Comparison of ENCODE assay signal across 9 cellular contexts in genomic region chr6:85460951-85461805, GRCh38. TPM values are rescaled to one million over a fixed set of nuclear protein-coding genes. Genes with fewer than 3 reads are reported as not detected.
DNase-seq lines count a peak whose midpoint lies in the region; ATAC-seq, FAIRE-seq and TF ChIP-seq lines count a peak whose summit lies in the region.
"Had no signal": no experiment of that assay in that cellular context is flagged by ENCODE, and none has a peak within 500 bp of the region (broad histone marks: within the 10 kb centered on the region; RNA-seq: fewer than 3 reads in every experiment).

No MANE protein-coding gene starts in this region.

- CTCF ChIA-PET in SK-N-SH (lab: Yijun Ruan, JAX) (interaction anchor here (1.0 kb wide), 1 partner anchor 22 kb away, joined by 6 read pairs; no protein-coding TSS in a partner anchor), H1 (lab: Charles Lee; ENCODE audit: partially characterized antibody) (interaction anchor here (0.7 to 10.5 kb wide), 4 partner anchors 9 to 21 kb away, joined by 3 to 99 read pairs (median 6); partner anchors contain the start of gene NT5E)

- TF ChIP-seq CTCF in SK-N-SH (IDR thresholded peaks at IDR 0.05) (no peak), H1 (IDR thresholded peaks at IDR 0.05; ENCODE audit: control extremely low read depth in 1 of 3, insufficient read depth in 1 of 3, low read depth in 1 of 3, low read length in 3 of 3) (no peak)

- no peak overlapping the region for H3K23ac ChIP-seq in H1 (ENCODE audit: insufficient read length)

- H3K9ac ChIP-seq in SK-N-SH (peak overlapping the region; percentile 92), H1 (replicated peaks in 1 of 4; ENCODE audit: extremely low read depth in 1 of 4, low read depth in 3 of 4, low read length in 3 of 4) (no peak overlapping the region)

- H3K4ac ChIP-seq in H1 (replicated peaks; ENCODE audit: insufficient read length, low read depth, low read length): no peak overlapping the region

- TF ChIP-seq EP300 in SK-N-SH (IDR thresholded peaks at IDR 0.05; ENCODE audit: borderline replicate concordance in 1 of 2, low read depth in 1 of 2, low read length in 1 of 2) (no peak), H1 (IDR thresholded peaks at IDR 0.05; ENCODE audit: borderline replicate concordance in 1 of 2, low read depth in 2 of 2, low read length in 2 of 2) (no peak)

- no peak for DNase-seq in SK-N-SH
- peak; percentile 69 to 82 for DNase-seq in NOMO-1 (lab: John Stamatoyannopoulos, UW; ENCODE audit: unreplicated experiment in 2 of 2)
- DNase-seq in H1 (ENCODE audit: low read depth in 1 of 2, low spot score in 2 of 2): no peak
- DNase-seq in stimulated activated effector memory CD8-positive, alpha-beta T cell treated with anti-CD3 and anti-CD28 coated beads, Interleukin-12 subunit alpha, Interleukin-12 subunit beta, amount 100 ng/mL, for 72 hours (ENCODE audit: low spot score in 2 of 2): peak in 1 of 2 donors; percentile 65
- no peak for DNase-seq in effector CD8-positive, alpha-beta T cell (lab: John Stamatoyannopoulos, UW)
- DNase-seq in midbrain (lab: John Stamatoyannopoulos, UW): no peak

- no peak overlapping the region for H4K5ac ChIP-seq in H1 (ENCODE audit: insufficient read length, low read depth, low read length)

- H3K4me1 ChIP-seq in SK-N-SH (ENCODE audit: control insufficient read depth in 1 of 2, insufficient read depth in 2 of 2, low read depth in 1 of 2, low read length in 1 of 2) (peaks cover 14 to 89% of the 10 kb centered on the region in 2 experiments), H1 (replicated peaks in 1 of 4; ENCODE audit: control insufficient read depth in 3 of 4, insufficient read depth in 4 of 4, low read length in 3 of 4) (peaks cover 0 to 10% (median 3%) of the 10 kb centered on the region in 4 experiments; a peak in 4 of 7 replicates)

- H3F3A ChIP-seq in SK-N-SH (replicated peaks; ENCODE audit: insufficient read depth): peaks cover 92% of the 10 kb centered on the region

- 64% methylated on average over 2 of the region's 3 CpGs for WGBS in SK-N-SH (ENCODE audit: low lambda C conversion rate)
- WGBS in H1 (ENCODE audit: extremely low coverage in 1 of 2, insufficient coverage in 1 of 2, insufficient read length in 1 of 2, insufficient replicate concordance in 2 of 2, low coverage in 1 of 2, low lambda C conversion rate in 2 of 2, missing lambda C conversion rate in 1 of 2), 2 experiments: 95% methylated on average over 3 of the region's 3 CpGs; no CpG with 5 or more reads in 1 of the 2 experiments

- H2AFZ ChIP-seq in SK-N-SH (ENCODE audit: low read depth) (no peak overlapping the region), H1 (ENCODE audit: low read length) (0 out of 2 replicates have a peak overlapping the region, but pooled peaks have one; percentile 25)

- no peak overlapping the region for H4K8ac ChIP-seq in H1 (ENCODE audit: extremely low read depth, insufficient read depth, low read length)

- H4K20me1 ChIP-seq in SK-N-SH (ENCODE audit: insufficient read depth): no peaks in the 10 kb centered on the region
- no peaks in the 10 kb centered on the region for H4K20me1 ChIP-seq in H1 (replicated peaks in 1 of 2; ENCODE audit: control insufficient read depth in 1 of 2, insufficient read depth in 2 of 2, low read length in 2 of 2)

- peak overlapping the region; percentile 65 for H3K4me3 Mint-ChIP-seq in stimulated activated effector memory CD8-positive, alpha-beta T cell treated with anti-CD3 and anti-CD28 coated beads, Interleukin-12 subunit alpha, Interleukin-12 subunit beta, amount 100 ng/mL, for 72 hours

- no peak overlapping the region for H4K91ac ChIP-seq in H1 (replicated peaks; ENCODE audit: insufficient read length, low read length)

- H3K79me2 ChIP-seq in SK-N-SH (ENCODE audit: insufficient read depth): peaks cover 79% of the 10 kb centered on the region
- no peaks in the 10 kb centered on the region for H3K79me2 ChIP-seq in H1 (ENCODE audit: control insufficient read depth in 1 of 2, insufficient read depth in 2 of 2, low read length in 2 of 2)

- peaks cover 10% of the 10 kb centered on the region for H3K36me3 Mint-ChIP-seq in stimulated activated effector memory CD8-positive, alpha-beta T cell treated with anti-CD3 and anti-CD28 coated beads, Interleukin-12 subunit alpha, Interleukin-12 subunit beta, amount 100 ng/mL, for 72 hours

- POLR2A ChIA-PET in SK-N-SH (lab: Yijun Ruan, JAX): no interaction called here
- POLR2A ChIA-PET in H1 (lab: Charles Lee; ENCODE audit: partially characterized antibody): interaction anchor here (1.0 to 1.5 kb wide), 2 partner anchors 8 to 217 kb away, joined by 3 to 6 read pairs; no protein-coding TSS in a partner anchor

- H3K9me2 ChIP-seq in SK-N-SH: no peaks in the 10 kb centered on the region

- H3K4me3 ChIP-seq in SK-N-SH (ENCODE audit: low read depth in 2 of 2, low read length in 1 of 2) (no peak overlapping the region), H1 (ENCODE audit: extremely low read depth in 1 of 4, insufficient read depth in 2 of 4, low read depth in 3 of 4, low read length in 4 of 4) (no peak overlapping the region)

- no peak overlapping the region for H3K14ac ChIP-seq in H1 (ENCODE audit: insufficient read length)

- no peaks in the 10 kb centered on the region for H3K27me3 ChIP-seq in SK-N-SH (ENCODE audit: insufficient read depth)
- H3K27me3 ChIP-seq in H1 (replicated peaks in 1 of 4; ENCODE audit: control insufficient read depth in 3 of 4, extremely low read depth in 1 of 4, insufficient read depth in 3 of 4, low read length in 3 of 4): no peaks in the 10 kb centered on the region

- no peaks in the 10 kb centered on the region for H3K79me1 ChIP-seq in H1 (ENCODE audit: low read depth, low read length)

- peaks cover 10 to 13% of the 10 kb centered on the region in 2 experiments for H3K36me3 ChIP-seq in SK-N-SH (replicated peaks in 1 of 2; ENCODE audit: control insufficient read depth in 1 of 2, insufficient read depth in 2 of 2, low read length in 1 of 2)
- no peaks in the 10 kb centered on the region for H3K36me3 ChIP-seq in H1 (ENCODE audit: control insufficient read depth in 2 of 4, insufficient read depth in 4 of 4, low read length in 3 of 4)

- no peak overlapping the region for H2AK5ac ChIP-seq in H1 (ENCODE audit: low read depth, low read length)

- no peaks in the 10 kb centered on the region for H3K9me3 Mint-ChIP-seq in stimulated activated effector memory CD8-positive, alpha-beta T cell treated with anti-CD3 and anti-CD28 coated beads, Interleukin-12 subunit alpha, Interleukin-12 subunit beta, amount 100 ng/mL, for 72 hours

- no peak for ATAC-seq in SK-N-SH treated with all-trans-retinoic acid at 6 μM for 48 hours
- ATAC-seq in HG02678 (IDR thresholded peaks at IDR 0.05; ENCODE audit: unreplicated experiment): peak; percentile 87
- ATAC-seq in stimulated activated effector memory CD8-positive, alpha-beta T cell treated with anti-CD3 and anti-CD28 coated beads, Interleukin-12 subunit alpha, Interleukin-12 subunit beta, amount 100 ng/mL, for 72 hours: peak; percentile 69

- no peak for FAIRE-seq in H1 (lab: Jason Lieb, UNC)

- H2BK12ac ChIP-seq in H1 (ENCODE audit: low read depth, low read length): no peak overlapping the region

- no peak overlapping the region for H2BK120ac ChIP-seq in H1 (replicated peaks; ENCODE audit: low read depth, low read length)

- TF ChIP-seq POLR2A in H1 (IDR thresholded peaks at IDR 0.05; ENCODE audit: control extremely low read depth in 1 of 2, low read depth in 2 of 2, low read length in 2 of 2): no peak

- H3K23me2 ChIP-seq in H1 (ENCODE audit: low read depth, low read length): no peaks in the 10 kb centered on the region

- H2BK15ac ChIP-seq in H1 (ENCODE audit: low read length): no peak overlapping the region

- H3K4me2 ChIP-seq in SK-N-SH: peak overlapping the region; percentile 63
- H3K4me2 ChIP-seq in H1 (ENCODE audit: insufficient read depth in 1 of 2, low read depth in 2 of 2, low read length in 2 of 2): no peak overlapping the region

- H3K27ac ChIP-seq in SK-N-SH (ENCODE audit: low read depth in 2 of 2, low read length in 1 of 2) (peak overlapping the region; percentile 88 to 100), H1 (ENCODE audit: low read depth, low read length) (no peak overlapping the region)
- H3K27ac ChIP-seq: 22Rv1 had no signal

- no peak overlapping the region for H2BK20ac ChIP-seq in H1 (ENCODE audit: low read length)

- no peaks in the 10 kb centered on the region for H3K9me3 ChIP-seq in SK-N-SH
- H3K9me3 ChIP-seq in H1 (ENCODE audit: insufficient read depth in 2 of 2, low read depth in 1 of 2, low read length in 1 of 2): no peaks in the 10 kb centered on the region

- peak overlapping the region; percentile 97 for H3K27ac Mint-ChIP-seq in stimulated activated effector memory CD8-positive, alpha-beta T cell treated with anti-CD3 and anti-CD28 coated beads, Interleukin-12 subunit alpha, Interleukin-12 subunit beta, amount 100 ng/mL, for 72 hours

- H3K18ac ChIP-seq in H1 (ENCODE audit: extremely low read depth, low read length): no peak overlapping the region

- no peak overlapping the region for H3K56ac ChIP-seq in H1 (replicated peaks; ENCODE audit: insufficient read length, low read depth, low read length)

- TF ChIP-seq RAD21 in SK-N-SH (IDR thresholded peaks at IDR 0.05; ENCODE audit: low read length) (no peak), H1 (IDR thresholded peaks at IDR 0.05 in 1 of 2, conservative IDR thresholded peaks at IDR 0.05 in 1 of 2; ENCODE audit: low read depth in 2 of 2, low read length in 2 of 2) (no peak)

- H3K4me1 Mint-ChIP-seq in stimulated activated effector memory CD8-positive, alpha-beta T cell treated with anti-CD3 and anti-CD28 coated beads, Interleukin-12 subunit alpha, Interleukin-12 subunit beta, amount 100 ng/mL, for 72 hours: peaks cover 91% of the 10 kb centered on the region

- no peak overlapping the region for H2BK5ac ChIP-seq in H1 (ENCODE audit: low read depth, low read length)

TF ChIP-seq in SK-N-SH, 30 proteins besides CTCF, POLR2A, EP300 and RAD21 (continues in another document):
- TF ChIP-seq TAF1 (IDR thresholded peaks at IDR 0.05; ENCODE audit: borderline replicate concordance, low read depth, low read length): no peak

TF ChIP-seq in SK-N-SH treated with all-trans-retinoic acid at 6 μM for 48 hours, 23 proteins besides CTCF, POLR2A, EP300 and RAD21 (continues in another document):
- no peak for TF ChIP-seq ARNTL (CRISPR knock-in tag; IDR thresholded peaks at IDR 0.05; ENCODE audit: borderline replicate concordance, low read depth)

RNA-seq across cellular contexts. Expression of gene NT5E, which starts 11.3 kb away (rescaled TPM):
- polyA plus RNA-seq in SK-N-SH (2012; rRNA removed): 443 and 528 TPM in 2 replicates
- 569 and 615 TPM in 2 replicates for polyA plus RNA-seq in SK-N-SH (2012; cell fraction: cytosol; rRNA removed)
- polyA plus RNA-seq in SK-N-SH (2012; cell fraction: nucleus; rRNA removed): 256 and 330 TPM in 2 replicates
- total RNA-seq in H1 (2021; fragmentation: NEBNext Ultra II Directional; extraction: Animal tissue kit (Norgen Biotek cat#: 25700)): 1.1 and 1.5 TPM in 2 replicates
- 0.74 and 1.3 TPM in 2 replicates for polyA plus RNA-seq in H1 (2011; rRNA removed)
- 0.61 TPM for polyA plus RNA-seq in H1 (2011; cell fraction: cytosol; rRNA removed)
- 1.7 TPM for polyA plus RNA-seq in H1 (2011; cell fraction: nucleus; rRNA removed)
- 0.68 to 1.6 TPM (median 0.88 TPM) in 4 replicates for polyA plus RNA-seq in H1 (2012, experiment 1 of 2)
- 0.22 TPM for polyA plus RNA-seq in H1 (2012, experiment 2 of 2)
- 3.0 TPM for polyA plus RNA-seq in H1 (2013, experiment 1 of 2)
- 3.1 TPM for polyA plus RNA-seq in H1 (2013, experiment 2 of 2)
- 0.38 and 2.9 TPM in 2 replicates for polyA minus RNA-seq in H1 (2011; rRNA and poly(A)+ RNA removed)
- not detected for polyA minus RNA-seq in H1 (2011; cell fraction: cytosol; rRNA and poly(A)+ RNA removed)
- 1.3 TPM for polyA minus RNA-seq in H1 (2011; cell fraction: nucleus; rRNA and poly(A)+ RNA removed)

Comparison
In these comparisons a context has a peak if more than half of its experiments do, and no peak if none do; other contexts are left out.
1. DNase-seq: peak in NOMO-1 (2 of 2); none in SK-N-SH (single experiment), H1 (0 of 2), effector CD8-positive, alpha-beta T cell (single experiment) and midbrain (single experiment).
2. RNA of gene NT5E, which starts 11.3 kb away (polyA plus RNA-seq): 256 to 615 TPM in SK-N-SH; 0.22 to 3.1 TPM in H1; every median in the first group is over 10 times any median in the second.